ENCODE assay signal across 10 cellular contexts in genomic region chr15:35496585-35496984, GRCh38. TPM values are rescaled to one million over a fixed set of nuclear protein-coding genes. Genes with fewer than 3 reads are reported as not detected.
DNase-seq lines count a peak whose midpoint lies in the region; ATAC-seq and TF ChIP-seq lines count a peak whose summit lies in the region.
"Had no signal": no experiment of that assay in that cellular context is flagged by ENCODE, and none has a peak within 500 bp of the region (broad histone marks: within the 10 kb centered on the region; RNA-seq: fewer than 3 reads in every experiment).

No MANE protein-coding gene starts in this region.

- H3K27ac Mint-ChIP-seq in stimulated activated naive CD8-positive, alpha-beta T cell treated with anti-CD3 and anti-CD28 coated beads, Interleukin-15, amount 100 ng/mL, for 72 hours = peak overlapping the region in 1 of 2 donors; percentile 6
- H3K27ac Mint-ChIP-seq in stimulated activated naive B cell treated with anti-CD40 and anti-IgM and Interleukin-4, amounts not matched to agents 10 μg/mL and 1 μg/mL and 100 μg/mL, for 72 hours = no peak overlapping the region

- TF ChIP-seq POLR2A in tibial nerve (IDR thresholded peaks at IDR 0.05) = no peak

- H3K9me3 Mint-ChIP-seq in stimulated activated naive CD8-positive, alpha-beta T cell treated with anti-CD3 and anti-CD28 coated beads, Interleukin-15, amount 100 ng/mL, for 72 hours = no peaks in the 10 kb centered on the region
- no peaks in the 10 kb centered on the region for H3K9me3 Mint-ChIP-seq in stimulated activated naive B cell treated with anti-CD40 and anti-IgM and Interleukin-4, amounts not matched to agents 10 μg/mL and 1 μg/mL and 100 μg/mL, for 72 hours

- no peaks in the 10 kb centered on the region for H3K27me3 Mint-ChIP-seq in stimulated activated naive CD8-positive, alpha-beta T cell treated with anti-CD3 and anti-CD28 coated beads, Interleukin-15, amount 100 ng/mL, for 72 hours
- H3K27me3 Mint-ChIP-seq in stimulated activated naive B cell treated with anti-CD40 and anti-IgM and Interleukin-4, amounts not matched to agents 10 μg/mL and 1 μg/mL and 100 μg/mL, for 72 hours = no peaks in the 10 kb centered on the region

- H3K36me3 Mint-ChIP-seq in stimulated activated naive B cell treated with anti-CD40 and anti-IgM and Interleukin-4, amounts not matched to agents 10 μg/mL and 1 μg/mL and 100 μg/mL, for 72 hours = peaks cover 2 to 5% of the 10 kb centered on the region in 2 donors

- H3K4me1 ChIP-seq in lower lobe of right lung = no peaks in the 10 kb centered on the region
- H3K4me1 ChIP-seq in tibial nerve = no peaks in the 10 kb centered on the region

- H3K9me3 ChIP-seq in lower lobe of right lung (no peaks in the 10 kb centered on the region), tibial nerve (no peaks in the 10 kb centered on the region)
- H3K9me3 ChIP-seq: thoracic aorta had no signal

- intact Hi-C loops in lower lobe of right lung (cut with DNase I) = no loop called here

- H3K4me3 ChIP-seq in lower lobe of right lung (no peak overlapping the region), tibial nerve (no peak overlapping the region)
- H3K4me3 ChIP-seq: thoracic aorta had no signal

- TF ChIP-seq EP300 in tibial nerve (IDR thresholded peaks at IDR 0.05) = no peak

- H3K27ac ChIP-seq in lower lobe of right lung (no peak overlapping the region), tibial nerve (no peak overlapping the region)
- H3K27ac ChIP-seq: thoracic aorta had no signal

- TF ChIP-seq CTCF in lower lobe of right lung (IDR thresholded peaks at IDR 0.05) (no peak), tibial nerve (IDR thresholded peaks at IDR 0.05) (no peak)

- no peaks in the 10 kb centered on the region for H3K4me1 Mint-ChIP-seq in stimulated activated naive CD8-positive, alpha-beta T cell treated with anti-CD3 and anti-CD28 coated beads, Interleukin-15, amount 100 ng/mL, for 72 hours
- H3K4me1 Mint-ChIP-seq in stimulated activated naive B cell treated with anti-CD40 and anti-IgM and Interleukin-4, amounts not matched to agents 10 μg/mL and 1 μg/mL and 100 μg/mL, for 72 hours = peaks cover 9 to 13% of the 10 kb centered on the region in 2 donors

- DNase-seq in stimulated activated naive CD8-positive, alpha-beta T cell treated with anti-CD3 and anti-CD28 coated beads, Interleukin-15, amount 100 ng/mL, for 72 hours = no peak
- DNase-seq in stimulated activated naive CD8-positive, alpha-beta T cell treated with anti-CD3 and anti-CD28 coated beads, Interleukin-15, Interleukin-2, amounts not matched to agents 100 U/mL and 50 U/mL, for 24 hours = no peak
- DNase-seq in stimulated activated naive B cell treated with anti-CD40 and anti-IgM and Interleukin-4, amounts not matched to agents 10 μg/mL and 1 μg/mL and 100 μg/mL, for 72 hours = peak; percentile 24
- DNase-seq in lower lobe of right lung (no peak), tibial nerve (ENCODE audit: low spot score in 2 of 2) (no peak)
- no peak for DNase-seq in stimulated activated CD8-positive, alpha-beta memory T cell treated with anti-CD3 and anti-CD28 coated beads, Interleukin-4, amount 100 ng/mL, for 48 hours
- DNase-seq: activated CD4-positive, alpha-beta T cell treated with anti-CD3 and anti-CD28 coated beads, Interleukin-2, amount 50 U/mL, for 48 hours had no signal

- H3K27me3 ChIP-seq in lower lobe of right lung (ENCODE audit: low read depth) (no peaks in the 10 kb centered on the region), tibial nerve (no peaks in the 10 kb centered on the region)

- H3K36me3 ChIP-seq in lower lobe of right lung (no peaks in the 10 kb centered on the region), tibial nerve (no peaks in the 10 kb centered on the region)
- H3K36me3 ChIP-seq: thoracic aorta had no signal

- peak; percentile 53 for ATAC-seq in stimulated activated naive CD8-positive, alpha-beta T cell treated with anti-CD3 and anti-CD28 coated beads, Interleukin-15, amount 100 ng/mL, for 72 hours
- no peak for ATAC-seq in stimulated activated naive CD8-positive, alpha-beta T cell treated with anti-CD3 and anti-CD28 coated beads, Interleukin-15, Interleukin-2, amounts not matched to agents 100 U/mL and 50 U/mL, for 24 hours
- ATAC-seq in HG02759 (IDR thresholded peaks at IDR 0.05; ENCODE audit: unreplicated experiment) = peak; percentile 100
- ATAC-seq in HG03565 (IDR thresholded peaks at IDR 0.05; ENCODE audit: unreplicated experiment) = peak; percentile 98
- ATAC-seq in stimulated activated naive B cell treated with anti-CD40 and anti-IgM and Interleukin-4, amounts not matched to agents 10 μg/mL and 1 μg/mL and 100 μg/mL, for 72 hours (replicated peaks) = peak; percentile 99 to 100
- no peak for ATAC-seq in lower lobe of right lung

- H3K4me3 Mint-ChIP-seq in stimulated activated naive CD8-positive, alpha-beta T cell treated with anti-CD3 and anti-CD28 coated beads, Interleukin-15, amount 100 ng/mL, for 72 hours = no peak overlapping the region
- no peak overlapping the region for H3K4me3 Mint-ChIP-seq in stimulated activated naive B cell treated with anti-CD40 and anti-IgM and Interleukin-4, amounts not matched to agents 10 μg/mL and 1 μg/mL and 100 μg/mL, for 72 hours

RNA-seq across cellular contexts. Expression of gene DPH6, which starts 49.4 kb away (rescaled TPM):
- total RNA-seq in lower lobe of right lung = 9.2 TPM
- 10 to 100 TPM; 20.9 to 37.8 (median 26.7) TPM for total RNA-seq in tibial nerve

Comparison
In these comparisons a context has a peak if more than half of its experiments do, and no peak if none do; other contexts are left out.
1. ATAC-seq: peak in stimulated activated naive CD8-positive, alpha-beta T cell treated with anti-CD3 and anti-CD28 coated beads, Interleukin-15, amount 100 ng/mL, for 72 hours (single experiment), HG02759 (single experiment), HG03565 (single experiment) and stimulated activated naive B cell treated with anti-CD40 and anti-IgM and Interleukin-4, amounts not matched to agents 10 μg/mL and 1 μg/mL and 100 μg/mL, for 72 hours (2 of 2); none in stimulated activated naive CD8-positive, alpha-beta T cell treated with anti-CD3 and anti-CD28 coated beads, Interleukin-15, Interleukin-2, amounts not matched to agents 100 U/mL and 50 U/mL, for 24 hours (single experiment) and lower lobe of right lung (0 of 2).